In the genomic region with DNA sequence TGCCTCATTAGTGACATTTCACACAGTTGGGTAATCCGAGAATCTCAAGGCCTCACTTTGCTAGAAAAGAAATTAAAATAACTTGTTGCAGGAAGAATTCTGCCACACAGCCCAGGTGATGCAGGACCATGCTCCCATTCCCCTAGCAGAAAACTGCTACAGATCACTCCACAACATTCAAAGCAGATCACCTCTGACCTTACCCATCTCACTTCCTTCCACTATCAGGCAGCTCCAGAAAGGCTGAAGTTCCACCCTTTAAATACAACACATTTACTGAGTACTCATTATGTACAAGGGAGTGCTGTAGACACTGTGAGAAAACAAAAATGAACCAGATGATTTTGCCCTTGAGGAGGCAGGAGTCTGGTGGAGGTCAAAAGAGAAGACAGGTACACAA, we compare ENCODE assay signal across 23 cellular contexts.
"Had no signal": no experiment of that assay in that cellular context is flagged by ENCODE, and none has a peak within 500 bp of the region (broad histone marks: within the 10 kb centered on the region; RNA-seq: fewer than 3 reads in every experiment).

No MANE protein-coding gene starts in this region.

- H3K9me3 Mint-ChIP-seq: stimulated activated naive B cell treated with anti-CD40 and anti-IgM and Interleukin-4, amounts not matched to agents 10 μg/mL and 1 μg/mL and 100 μg/mL, for 72 hours; stimulated activated naive CD8-positive, alpha-beta T cell treated with anti-CD3 and anti-CD28 coated beads, Interleukin-15, amount 100 ng/mL, for 72 hours had no signal

- H3K36me3 Mint-ChIP-seq: naive B cell had no signal

- H3K4me3 ChIP-seq: esophagus squamous epithelium, psoas muscle, spleen, testis, tibial nerve, upper lobe of right lung had no signal

- H3K27ac ChIP-seq: epithelial cell of prostate, esophagus squamous epithelium, neutrophil, psoas muscle, spleen, testis, tibial nerve, upper lobe of right lung had no signal

- H3K27ac Mint-ChIP-seq: naive B cell; stimulated activated naive B cell treated with anti-CD40 and anti-IgM and Interleukin-4, amounts not matched to agents 10 μg/mL and 1 μg/mL and 100 μg/mL, for 72 hours; stimulated activated naive CD8-positive, alpha-beta T cell treated with anti-CD3 and anti-CD28 coated beads, Interleukin-15, amount 100 ng/mL, for 72 hours had no signal

- H3K4me3 Mint-ChIP-seq: naive B cell; nephron; stimulated activated naive B cell treated with anti-CD40 and anti-IgM and Interleukin-4, amounts not matched to agents 10 μg/mL and 1 μg/mL and 100 μg/mL, for 72 hours; stimulated activated naive CD8-positive, alpha-beta T cell treated with anti-CD3 and anti-CD28 coated beads, Interleukin-15, amount 100 ng/mL, for 72 hours had no signal

- H3K4me1 ChIP-seq: testis had no signal

- H3K9me3 ChIP-seq: esophagus squamous epithelium, neutrophil, psoas muscle, testis, upper lobe of right lung had no signal

- H3K36me3 ChIP-seq: esophagus squamous epithelium, neutrophil, spleen, tibial nerve, upper lobe of right lung had no signal

- H3K27me3 ChIP-seq: esophagus squamous epithelium, neutrophil, spleen, testis, tibial nerve, upper lobe of right lung had no signal

- ATAC-seq: left cardiac atrium; left ventricle myocardium superior; psoas muscle; sciatic nerve; stimulated activated naive B cell treated with anti-CD40 and anti-IgM and Interleukin-4, amounts not matched to agents 10 μg/mL and 1 μg/mL and 100 μg/mL, for 72 hours; stimulated activated naive CD8-positive, alpha-beta T cell treated with anti-CD3 and anti-CD28 coated beads, Interleukin-15, amount 100 ng/mL, for 72 hours; upper lobe of right lung had no signal

- DNase-seq: effector memory CD4-positive, alpha-beta T cell; esophagus squamous epithelium; foreskin fibroblast; kidney; left cardiac atrium; left ventricle myocardium superior; mesendoderm; naive B cell; psoas muscle; retina; spleen; stimulated activated CD4-positive, alpha-beta T cell treated with anti-CD3 and anti-CD28 coated beads, Interleukin-15, amount 100 ng/mL, for 24 hours; stimulated activated CD4-positive, alpha-beta T cell treated with anti-CD3 and anti-CD28 coated beads, Interleukin-1b, Interleukin-23, amount 100 ng/mL, for 48 hours; stimulated activated CD4-positive, alpha-beta T cell treated with anti-CD3 and anti-CD28 coated beads, Interleukin-4, amount 100 ng/mL, for 24 hours; stimulated activated naive B cell treated with anti-CD40 and anti-IgM and Interleukin-4, amounts not matched to agents 10 μg/mL and 1 μg/mL and 100 μg/mL, for 72 hours; stimulated activated naive CD8-positive, alpha-beta T cell treated with anti-CD3 and anti-CD28 coated beads, Interleukin-15, amount 100 ng/mL, for 72 hours; testis; upper lobe of right lung had no signal

- H3K27me3 Mint-ChIP-seq: stimulated activated naive CD8-positive, alpha-beta T cell treated with anti-CD3 and anti-CD28 coated beads, Interleukin-15, amount 100 ng/mL, for 72 hours had no signal
